Comparison of ENCODE assay signal across 13 cellular contexts in genomic region chr17:39737331-39737760, GRCh38. TPM values are rescaled to one million over a fixed set of nuclear protein-coding genes. Genes with fewer than 3 reads are reported as not detected.
DNase-seq lines count a peak whose midpoint lies in the region; ATAC-seq and TF ChIP-seq lines count a peak whose summit lies in the region.
"Had no signal": no experiment of that assay in that cellular context is flagged by ENCODE, and none has a peak within 500 bp of the region (broad histone marks: within the 10 kb centered on the region; RNA-seq: fewer than 3 reads in every experiment).

No MANE protein-coding gene starts in this region.

- H3F3A ChIP-seq in GM23338 (replicated peaks; ENCODE audit: low read depth) = peaks cover 22% of the 10 kb centered on the region

- H3K27ac ChIP-seq in GM23338 (ENCODE audit: low read depth) (no peak overlapping the region), RWPE2 (ENCODE audit: poor library complexity, severe bottlenecking) (peak overlapping the region; percentile 91), iPS-20b (ENCODE audit: low read length) (peak overlapping the region; percentile 76), tibial nerve (no peak overlapping the region)

- no peaks in the 10 kb centered on the region for H3K27me3 ChIP-seq in GM23338 (ENCODE audit: insufficient read depth)
- H3K27me3 ChIP-seq in RWPE2 (ENCODE audit: insufficient read depth, poor library complexity, severe bottlenecking) = no peaks in the 10 kb centered on the region
- peaks cover 9% of the 10 kb centered on the region; the same call in 1 of the 2 replicates for H3K27me3 ChIP-seq in iPS-20b (ENCODE audit: insufficient read depth, low read length)
- peaks cover 0 to 59% of the 10 kb centered on the region in 2 donors for H3K27me3 ChIP-seq in tibial nerve

- H3K27me3 Mint-ChIP-seq in GM23338 (ENCODE audit: insufficient read depth, low read depth, poor library complexity) (peaks cover 18% of the 10 kb centered on the region), progenitor cell of endocrine pancreas (peaks cover 16% of the 10 kb centered on the region), glutamatergic neuron (ENCODE audit: unreplicated experiment) (peaks cover 13% of the 10 kb centered on the region)

- TF ChIP-seq POLR2A in tibial nerve (IDR thresholded peaks at IDR 0.05) = no peak

- no peaks in the 10 kb centered on the region for H3K9me3 ChIP-seq in RWPE2 (ENCODE audit: severe bottlenecking)
- no peaks in the 10 kb centered on the region for H3K9me3 ChIP-seq in iPS-20b (ENCODE audit: insufficient read depth, low read depth, low read length)
- no peaks in the 10 kb centered on the region for H3K9me3 ChIP-seq in tibial nerve

- WGBS in tibial nerve, 2 donors = 56 to 60% methylated on average over 10 to 11 of the region's 11 CpGs

- H3K4me3 Mint-ChIP-seq in GM23338 (peak overlapping the region; percentile 88), progenitor cell of endocrine pancreas (ENCODE audit: low read depth) (peak overlapping the region; percentile 82), glutamatergic neuron (ENCODE audit: unreplicated experiment) (no peak overlapping the region)
- H3K4me3 Mint-ChIP-seq: activated CD4-positive, alpha-beta memory T cell treated with anti-CD3 and anti-CD28 coated beads for 36 hours; CD8-positive, alpha-beta T cell had no signal

- no peaks in the 10 kb centered on the region for H3K9me2 ChIP-seq in GM23338 (ENCODE audit: insufficient read depth)

- H3K9me3 Mint-ChIP-seq in GM23338 = no peaks in the 10 kb centered on the region; the same call in 2 of the 3 replicates
- H3K9me3 Mint-ChIP-seq in progenitor cell of endocrine pancreas (ENCODE audit: low read depth) = no peaks in the 10 kb centered on the region
- H3K9me3 Mint-ChIP-seq in glutamatergic neuron (ENCODE audit: unreplicated experiment) = no peaks in the 10 kb centered on the region
- H3K9me3 Mint-ChIP-seq: activated CD4-positive, alpha-beta memory T cell treated with anti-CD3 and anti-CD28 coated beads for 36 hours; activated naive CD8-positive, alpha-beta T cell treated with anti-CD3 and anti-CD28 coated beads for 36 hours; CD8-positive, alpha-beta T cell; dendritic cell treated with granulocyte-macrophage colony-stimulating factor and Interleukin-4, amounts not matched to agents 40 ng/mL and 50 ng/mL, for 4 days had no signal

- H3K4me2 ChIP-seq in GM23338 = peak overlapping the region; percentile 100

- H3K79me2 ChIP-seq in GM23338 (replicated peaks; ENCODE audit: insufficient read depth) = peaks cover 18% of the 10 kb centered on the region

- no peaks in the 10 kb centered on the region for H3K36me3 ChIP-seq in GM23338 (ENCODE audit: insufficient read depth)
- H3K36me3 ChIP-seq in RWPE2 (ENCODE audit: low read depth) = peaks cover 4% of the 10 kb centered on the region
- H3K36me3 ChIP-seq in iPS-20b (ENCODE audit: insufficient read depth, low read depth, low read length) = no peaks in the 10 kb centered on the region
- no peaks in the 10 kb centered on the region for H3K36me3 ChIP-seq in tibial nerve

- no peak for TF ChIP-seq EP300 in tibial nerve (IDR thresholded peaks at IDR 0.05)

- no peaks in the 10 kb centered on the region for H4K20me1 ChIP-seq in GM23338 (replicated peaks; ENCODE audit: insufficient read depth)

- H2AFZ ChIP-seq in GM23338 = peak overlapping the region; percentile 93; the same call in 1 of the 2 replicates

- ATAC-seq in GM23338 (no peak), RWPE2 (ENCODE audit: low read depth) (no peak), HG02981 (IDR thresholded peaks at IDR 0.05; ENCODE audit: unreplicated experiment) (no peak)
- ATAC-seq: CD8-positive, alpha-beta T cell had no signal

- DNase-seq in GM23338 (ENCODE audit: low spot score) (no peak), RWPE2 (ENCODE audit: low spot score) (no peak), progenitor cell of endocrine pancreas (ENCODE audit: low spot score, unreplicated experiment) (no peak), glutamatergic neuron (no peak), tibial nerve (ENCODE audit: low spot score in 2 of 2) (no peak)
- DNase-seq in stimulated activated CD4-positive, alpha-beta T cell treated with anti-CD3 and anti-CD28 coated beads, Interleukin-2, amount 100 ng/mL, for 24 hours = no peak
- DNase-seq: activated CD4-positive, alpha-beta memory T cell treated with anti-CD3 and anti-CD28 coated beads for 36 hours; activated naive CD8-positive, alpha-beta T cell treated with anti-CD3 and anti-CD28 coated beads for 36 hours; CD8-positive, alpha-beta T cell had no signal

- TF ChIP-seq CTCF in GM23338 (conservative IDR thresholded peaks at IDR 0.05; ENCODE audit: low read depth in 2 of 2) (no peak), RWPE2 (IDR thresholded peaks at IDR 0.05; ENCODE audit: poor library complexity, severe bottlenecking) (no peak), progenitor cell of endocrine pancreas (IDR thresholded peaks at IDR 0.05; ENCODE audit: unreplicated experiment) (no peak), glutamatergic neuron (IDR thresholded peaks at IDR 0.05; ENCODE audit: partially characterized antibody, unreplicated experiment) (no peak), tibial nerve (IDR thresholded peaks at IDR 0.05) (no peak)

- H3K4me1 Mint-ChIP-seq in GM23338 = peaks cover 41% of the 10 kb centered on the region
- H3K4me1 Mint-ChIP-seq in progenitor cell of endocrine pancreas (ENCODE audit: low read depth) = peaks cover 38% of the 10 kb centered on the region
- H3K4me1 Mint-ChIP-seq in glutamatergic neuron (ENCODE audit: low read depth, unreplicated experiment) = no peaks in the 10 kb centered on the region

- H3K27ac Mint-ChIP-seq in GM23338 (no peak overlapping the region), progenitor cell of endocrine pancreas (peak overlapping the region; percentile 91), glutamatergic neuron (ENCODE audit: unreplicated experiment) (no peak overlapping the region)
- H3K27ac Mint-ChIP-seq: activated CD4-positive, alpha-beta memory T cell treated with anti-CD3 and anti-CD28 coated beads for 36 hours; activated naive CD8-positive, alpha-beta T cell treated with anti-CD3 and anti-CD28 coated beads for 36 hours; CD8-positive, alpha-beta T cell; dendritic cell treated with granulocyte-macrophage colony-stimulating factor and Interleukin-4, amounts not matched to agents 40 ng/mL and 50 ng/mL, for 4 days had no signal

- peaks cover 33% of the 10 kb centered on the region for H3K4me1 ChIP-seq in GM23338 (ENCODE audit: insufficient read depth)
- H3K4me1 ChIP-seq in RWPE2 (ENCODE audit: insufficient read depth, poor library complexity, severe bottlenecking) = peaks cover 10% of the 10 kb centered on the region
- peaks cover 19% of the 10 kb centered on the region for H3K4me1 ChIP-seq in iPS-20b (ENCODE audit: insufficient read depth, low read length)
- H3K4me1 ChIP-seq in tibial nerve = peaks cover 0 to 31% (median 15%) of the 10 kb centered on the region in 4 donors

- H3K36me3 Mint-ChIP-seq in GM23338 (ENCODE audit: low read depth) = no peaks in the 10 kb centered on the region
- H3K36me3 Mint-ChIP-seq in progenitor cell of endocrine pancreas (ENCODE audit: insufficient read depth) = no peaks in the 10 kb centered on the region
- no peaks in the 10 kb centered on the region for H3K36me3 Mint-ChIP-seq in glutamatergic neuron (ENCODE audit: unreplicated experiment)
- H3K36me3 Mint-ChIP-seq: activated CD4-positive, alpha-beta memory T cell treated with anti-CD3 and anti-CD28 coated beads for 36 hours; activated naive CD8-positive, alpha-beta T cell treated with anti-CD3 and anti-CD28 coated beads for 36 hours; CD8-positive, alpha-beta T cell had no signal

- H3K4me3 ChIP-seq in GM23338 (peak overlapping the region; percentile 98), RWPE2 (ENCODE audit: severe bottlenecking) (peak overlapping the region; percentile 44), iPS-20b (ENCODE audit: low read length) (peak overlapping the region; percentile 85), tibial nerve (no peak overlapping the region)

- peak overlapping the region; percentile 96; the same call in 1 of the 2 replicates for H3K9ac ChIP-seq in iPS-20b (ENCODE audit: low read depth, low read length)

TF ChIP-seq in GM23338, 12 proteins besides CTCF, POLR2A, EP300 and RAD21 (continues in another document):
- TF ChIP-seq STAT1 (IDR thresholded peaks at IDR 0.05; ENCODE audit: unreplicated experiment) = no peak
- TF ChIP-seq ETS1 (IDR thresholded peaks at IDR 0.05) = no peak
- no peak for TF ChIP-seq NANOG (IDR thresholded peaks at IDR 0.05; ENCODE audit: borderline replicate concordance)
- TF ChIP-seq ZNF331 (CRISPR knock-in tag; IDR thresholded peaks at IDR 0.05; ENCODE audit: low read depth) = no peak

RNA-seq across cellular contexts. Expression of gene GRB7, which starts 0.4 kb away (rescaled TPM):
- 23.1 and 28.9 TPM in 2 replicates for total RNA-seq in GM23338 (2014; rRNA removed; shearing (Covaris generic))
- 12.8 and 13.1 TPM in 2 replicates for polyA plus RNA-seq in GM23338 (2016; fragmentation: Nextera tagmentation; extraction: Ambion mirVana)
- total RNA-seq in progenitor cell of endocrine pancreas (28.8 and 29.9 TPM in 2 replicates), glutamatergic neuron (ENCODE audit: unreplicated experiment) (not detected), tibial nerve (under 1 TPM in 3 of 4 donors, not detected in 1; 0.21 to 0.39 (median 0.30) TPM)
- total RNA-seq: CD8-positive, alpha-beta T cell; myocyte had no signal

RNA-seq across cellular contexts. Expression of gene MIEN1, which starts 7.0 kb away (rescaled TPM):
- total RNA-seq in GM23338 (2014; rRNA removed; shearing (Covaris generic)) = 24.3 and 37.1 TPM in 2 replicates
- polyA plus RNA-seq in GM23338 (2016; fragmentation: Nextera tagmentation; extraction: Ambion mirVana) = 91.8 and 106 TPM in 2 replicates
- total RNA-seq in progenitor cell of endocrine pancreas (43.4 and 48.0 TPM in 2 replicates), glutamatergic neuron (ENCODE audit: unreplicated experiment) (52.2 TPM), tibial nerve (10 to 100 TPM; 29.8 to 65.3 (median 43.5) TPM)

RNA-seq across cellular contexts. Expression of gene ERBB2, which starts 37.5 kb away (rescaled TPM):
- total RNA-seq in GM23338 (2014; rRNA removed; shearing (Covaris generic)) = 193 and 196 TPM in 2 replicates
- polyA plus RNA-seq in GM23338 (2016; fragmentation: Nextera tagmentation; extraction: Ambion mirVana) = 44.9 and 46.2 TPM in 2 replicates
- 136 and 152 TPM in 2 replicates for total RNA-seq in progenitor cell of endocrine pancreas
- total RNA-seq in glutamatergic neuron (ENCODE audit: unreplicated experiment) = 14.5 TPM
- total RNA-seq in tibial nerve = 100 to 1,000 TPM; 101 to 131 (median 114) TPM

RNA-seq across cellular contexts. Expression of gene PGAP3, which starts 49.5 kb away (rescaled TPM):
- 10.7 and 12.8 TPM in 2 replicates for total RNA-seq in GM23338 (2014; rRNA removed; shearing (Covaris generic))
- 7.0 and 8.2 TPM in 2 replicates for polyA plus RNA-seq in GM23338 (2016; fragmentation: Nextera tagmentation; extraction: Ambion mirVana)
- 38.7 and 40.1 TPM in 2 replicates for total RNA-seq in progenitor cell of endocrine pancreas
- total RNA-seq in glutamatergic neuron (ENCODE audit: unreplicated experiment) = 10.7 TPM
- 10 to 100 TPM; 10.9 to 16.5 (median 15.1) TPM for total RNA-seq in tibial nerve

Comparison
In these comparisons a context has a peak if more than half of its experiments do, and no peak if none do; other contexts are left out.
1. H3K27ac ChIP-seq: peak in RWPE2 (single experiment) and iPS-20b (single experiment); none in GM23338 (single experiment) and tibial nerve (0 of 4).
2. H3K4me3 ChIP-seq: peak in GM23338 (single experiment), RWPE2 (single experiment) and iPS-20b (single experiment); none in tibial nerve (0 of 4).
3. RNA of gene GRB7, which starts 0.4 kb away (total RNA-seq): 28.8 to 29.9 TPM in progenitor cell of endocrine pancreas and 23.1 to 28.9 TPM in GM23338; not detected in glutamatergic neuron (single experiment) and 0.21 to 0.39 TPM in tibial nerve; every median in the first group is over 10 times any median in the second.